27 cellular contexts compared by ENCODE assay signal in genomic region chr2:177880278-177880677, GRCh38.
"Had no signal": no experiment of that assay in that cellular context is flagged by ENCODE, and none has a peak within 500 bp of the region (broad histone marks: within the 10 kb centered on the region; RNA-seq: fewer than 3 reads in every experiment).

No MANE protein-coding gene starts in this region.

- ATAC-seq: natural killer cell; sciatic nerve; stimulated activated memory B cell treated with anti-CD40 and anti-IgM and Interleukin-4, amounts not matched to agents 10 μg/mL and 1 μg/mL and 100 μg/mL, for 72 hours; stimulated activated naive CD8-positive, alpha-beta T cell treated with anti-CD3 and anti-CD28 coated beads, Interleukin-15, amount 100 ng/mL, for 72 hours had no signal

- H3K27me3 ChIP-seq: neural progenitor cell, neutrophil, tibial nerve, vagina had no signal

- H3K36me3 Mint-ChIP-seq: immature natural killer cell; mesothelial cell of epicardium; naive B cell; natural killer cell; neural progenitor cell; stimulated activated memory B cell treated with anti-CD40 and anti-IgM and Interleukin-4, amounts not matched to agents 10 μg/mL and 1 μg/mL and 100 μg/mL, for 72 hours; type B pancreatic cell had no signal

- H3K4me2 ChIP-seq: neural progenitor cell had no signal

- DNase-seq: hypothalamus; immature natural killer cell; kidney; mesendoderm; naive B cell; natural killer cell; nephron progenitor cell; occipital lobe; psoas muscle; spleen; stimulated activated CD4-positive, alpha-beta T cell treated with anti-CD3 and anti-CD28 coated beads, Interleukin-4, amount 100 ng/mL, for 4 hours; stimulated activated CD8-positive, alpha-beta memory T cell treated with anti-CD3 and anti-CD28 coated beads, Interleukin-4, amount 100 ng/mL, for 48 hours; stimulated activated naive CD4-positive, alpha-beta T cell treated with Interleukin-2 at 50 U/mL for 16 hours; stimulated activated naive CD8-positive, alpha-beta T cell treated with anti-CD3 and anti-CD28 coated beads, Interleukin-15, amount 100 ng/mL, for 72 hours; substantia nigra had no signal

- H3K9me3 Mint-ChIP-seq: natural killer cell; neural progenitor cell; stimulated activated memory B cell treated with anti-CD40 and anti-IgM and Interleukin-4, amounts not matched to agents 10 μg/mL and 1 μg/mL and 100 μg/mL, for 72 hours; stimulated activated naive CD8-positive, alpha-beta T cell treated with anti-CD3 and anti-CD28 coated beads, Interleukin-15, amount 100 ng/mL, for 72 hours had no signal

- H3K4me1 Mint-ChIP-seq: immature natural killer cell; mesothelial cell of epicardium; naive B cell; natural killer cell; nephron progenitor cell; neural progenitor cell; stimulated activated memory B cell treated with anti-CD40 and anti-IgM and Interleukin-4, amounts not matched to agents 10 μg/mL and 1 μg/mL and 100 μg/mL, for 72 hours; stimulated activated naive CD8-positive, alpha-beta T cell treated with anti-CD3 and anti-CD28 coated beads, Interleukin-15, amount 100 ng/mL, for 72 hours had no signal

- H3K27ac Mint-ChIP-seq: immature natural killer cell; mesothelial cell of epicardium; naive B cell; natural killer cell; nephron progenitor cell; neural progenitor cell; stimulated activated memory B cell treated with anti-CD40 and anti-IgM and Interleukin-4, amounts not matched to agents 10 μg/mL and 1 μg/mL and 100 μg/mL, for 72 hours; stimulated activated naive CD8-positive, alpha-beta T cell treated with anti-CD3 and anti-CD28 coated beads, Interleukin-15, amount 100 ng/mL, for 72 hours; type B pancreatic cell had no signal

- H3K9ac ChIP-seq: neural progenitor cell, parathyroid adenoma had no signal

- H3K4me1 ChIP-seq: neural progenitor cell, spleen, vagina had no signal

- H3K4me3 ChIP-seq: lung, neural progenitor cell, psoas muscle, skin epidermis, spleen, tibial nerve, vagina had no signal

- H2AFZ ChIP-seq: neural progenitor cell, parathyroid adenoma had no signal

- H3K36me3 ChIP-seq: neural progenitor cell, neutrophil, spleen, tibial nerve, vagina had no signal

- H3K27me3 Mint-ChIP-seq: stimulated activated memory B cell treated with anti-CD40 and anti-IgM and Interleukin-4, amounts not matched to agents 10 μg/mL and 1 μg/mL and 100 μg/mL, for 72 hours; stimulated activated naive CD8-positive, alpha-beta T cell treated with anti-CD3 and anti-CD28 coated beads, Interleukin-15, amount 100 ng/mL, for 72 hours had no signal

- H3K4me3 Mint-ChIP-seq: immature natural killer cell; mesothelial cell of epicardium; naive B cell; natural killer cell; nephron progenitor cell; neural progenitor cell; stimulated activated memory B cell treated with anti-CD40 and anti-IgM and Interleukin-4, amounts not matched to agents 10 μg/mL and 1 μg/mL and 100 μg/mL, for 72 hours; stimulated activated naive CD8-positive, alpha-beta T cell treated with anti-CD3 and anti-CD28 coated beads, Interleukin-15, amount 100 ng/mL, for 72 hours; type B pancreatic cell had no signal

- H3K27ac ChIP-seq: neural progenitor cell, neutrophil, parathyroid adenoma, psoas muscle, skin epidermis, spleen, tibial nerve, vagina had no signal

- FAIRE-seq: islet of Langerhans, kidney had no signal

- H3K9me3 ChIP-seq: neutrophil, vagina had no signal
